ENCODE assay signal across 12 cellular contexts in the genomic region with DNA sequence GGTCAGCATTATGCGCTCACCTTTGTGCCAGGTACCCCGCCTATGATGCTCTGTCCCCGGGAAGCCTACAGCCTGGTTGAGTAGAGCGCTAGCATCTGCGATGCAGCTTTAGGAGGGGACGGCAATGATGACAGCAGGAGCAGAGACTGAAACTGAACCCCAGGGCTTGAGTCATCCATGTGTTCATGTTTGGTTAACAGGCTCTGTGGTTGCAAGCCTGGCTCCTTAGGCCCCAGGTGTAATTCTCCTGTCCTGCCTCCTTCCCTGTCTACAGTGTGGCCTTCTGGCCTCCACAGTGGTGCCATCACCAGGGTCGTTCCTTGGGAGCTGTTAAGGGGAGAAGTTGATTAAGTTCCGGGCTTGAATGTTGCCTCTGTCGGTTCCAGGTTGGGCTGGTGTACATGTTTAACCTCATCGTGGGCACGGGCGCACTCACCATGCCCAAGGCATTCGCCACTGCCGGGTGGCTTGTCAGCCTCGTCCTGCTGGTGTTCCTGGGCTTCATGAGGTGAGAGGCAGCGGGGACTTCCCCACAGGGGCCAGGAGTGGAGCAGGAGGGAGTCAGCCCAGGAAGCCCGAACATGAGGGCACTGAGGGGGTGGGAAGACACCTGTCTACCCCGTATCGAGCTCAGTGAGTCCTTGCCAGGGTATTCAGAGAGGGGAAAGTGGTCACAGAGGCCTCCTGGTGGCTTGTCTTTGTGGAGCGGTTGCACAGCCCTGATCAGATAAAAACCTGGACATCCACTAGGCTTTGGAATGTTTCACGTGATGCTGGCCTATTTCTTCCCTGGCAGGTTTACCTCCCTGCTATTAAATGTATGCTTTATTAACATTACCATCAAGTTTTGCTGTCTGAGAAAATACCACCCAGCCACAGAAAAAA. TPM values are rescaled to one million over a fixed set of nuclear protein-coding genes. Genes with fewer than 3 reads are reported as not detected.
DNase-seq lines count a peak whose midpoint lies in the region; ATAC-seq and TF ChIP-seq lines count a peak whose summit lies in the region.
"Had no signal": no experiment of that assay in that cellular context is flagged by ENCODE, and none has a peak within 500 bp of the region (broad histone marks: within the 10 kb centered on the region; RNA-seq: fewer than 3 reads in every experiment).

No MANE protein-coding gene starts in this region.

- no peaks in the 10 kb centered on the region for H3K27me3 Mint-ChIP-seq in T-helper 1 cell treated with Interleukin-12 subunit alpha and Interleukin-12 subunit beta and Interleukin-4 antibody, amounts not matched to agents 30 μg/mL and 1 μg/mL, for 36 hours (ENCODE audit: low read depth)
- H3K27me3 Mint-ChIP-seq in chondrocyte (ENCODE audit: low read depth): no peaks in the 10 kb centered on the region

- peaks cover 36% of the 10 kb centered on the region for H3K36me3 Mint-ChIP-seq in T-helper 1 cell treated with Interleukin-12 subunit alpha and Interleukin-12 subunit beta and Interleukin-4 antibody, amounts not matched to agents 30 μg/mL and 1 μg/mL, for 36 hours (ENCODE audit: low read depth)
- peaks cover 24% of the 10 kb centered on the region for H3K36me3 Mint-ChIP-seq in chondrocyte (ENCODE audit: low read depth)

- peaks cover 0 to 4% of the 10 kb centered on the region in 2 donors for H3K36me3 ChIP-seq in body of pancreas (replicated peaks in 1 of 2; ENCODE audit: insufficient read depth in 1 of 2, low read depth in 2 of 2)

- no peaks in the 10 kb centered on the region for H3K9me3 ChIP-seq in body of pancreas

- H3K9me3 Mint-ChIP-seq in T-helper 1 cell treated with Interleukin-12 subunit alpha and Interleukin-12 subunit beta and Interleukin-4 antibody, amounts not matched to agents 30 μg/mL and 1 μg/mL, for 36 hours: no peaks in the 10 kb centered on the region
- no peaks in the 10 kb centered on the region for H3K9me3 Mint-ChIP-seq in chondrocyte (ENCODE audit: low read depth)

- ATAC-seq in stimulated activated naive CD8-positive, alpha-beta T cell treated with anti-CD3 and anti-CD28 coated beads, Interleukin-15, Interleukin-2, amounts not matched to agents 100 U/mL and 50 U/mL, for 24 hours: peak; percentile 74
- ATAC-seq in GM19023 (IDR thresholded peaks at IDR 0.05; ENCODE audit: unreplicated experiment): no peak
- no peak for ATAC-seq in body of pancreas

- H3K4me1 Mint-ChIP-seq in T-helper 1 cell treated with Interleukin-12 subunit alpha and Interleukin-12 subunit beta and Interleukin-4 antibody, amounts not matched to agents 30 μg/mL and 1 μg/mL, for 36 hours (ENCODE audit: low read depth): peaks cover 49% of the 10 kb centered on the region
- peaks cover 7% of the 10 kb centered on the region for H3K4me1 Mint-ChIP-seq in chondrocyte (ENCODE audit: low read depth)

- H3K4me1 ChIP-seq in body of pancreas: no peaks in the 10 kb centered on the region

- TF ChIP-seq CTCF in chondrocyte (IDR thresholded peaks at IDR 0.05) (peak; percentile 54), body of pancreas (IDR thresholded peaks at IDR 0.05) (no peak)

- intact Hi-C loops in body of pancreas (cut with DNase I): no loop called here

- WGBS in body of pancreas, 2 donors: 79 to 91% methylated on average over 21 of the region's 21 CpGs

- peak overlapping the region; percentile 67 for H3K27ac Mint-ChIP-seq in T-helper 1 cell treated with Interleukin-12 subunit alpha and Interleukin-12 subunit beta and Interleukin-4 antibody, amounts not matched to agents 30 μg/mL and 1 μg/mL, for 36 hours
- no peak overlapping the region for H3K27ac Mint-ChIP-seq in chondrocyte (ENCODE audit: unreplicated experiment)

- TF ChIP-seq POLR2A in body of pancreas (IDR thresholded peaks at IDR 0.05): no peak

- DNase-seq in activated T-cell treated with anti-CD3 and anti-CD28 coated beads for 24 hours (ENCODE audit: low read depth): peak; percentile 28
- DNase-seq in activated T-cell treated with anti-CD3 and anti-CD28 coated beads for 4 hours: no peak
- DNase-seq in chondrocyte (ENCODE audit: low spot score): no peak
- DNase-seq in stimulated activated naive CD8-positive, alpha-beta T cell treated with anti-CD3 and anti-CD28 coated beads, Interleukin-15, Interleukin-2, amounts not matched to agents 100 U/mL and 50 U/mL, for 24 hours: peak; percentile 26
- DNase-seq in D341Med (ENCODE audit: low spot score): no peak
- DNase-seq in body of pancreas: no peak
- DNase-seq: activated gamma-delta T cell treated with Interleukin-2 at 50 U/mL for 16 hours; glutamatergic neuron; NCI-H1436 treated with DMSO at 0.1 percent for 48 hours; NK-92 treated with Interleukin-12 subunit alpha and Interleukin-12 subunit beta, amount 100 ng/mL, for 24 hours had no signal

- H3K27ac ChIP-seq in body of pancreas: no peak overlapping the region

- H3K4me3 Mint-ChIP-seq in T-helper 1 cell treated with Interleukin-12 subunit alpha and Interleukin-12 subunit beta and Interleukin-4 antibody, amounts not matched to agents 30 μg/mL and 1 μg/mL, for 36 hours: peak overlapping the region; percentile 37
- H3K4me3 Mint-ChIP-seq in chondrocyte (ENCODE audit: unreplicated experiment): no peak overlapping the region

- no peak overlapping the region for H3K4me3 ChIP-seq in body of pancreas

- H3K27me3 ChIP-seq in body of pancreas: no peaks in the 10 kb centered on the region

RNA-seq across cellular contexts. Expression of a gene that starts 9.2 kb away (rescaled TPM):
- 46.8 to 48.9 TPM (median 47.4 TPM) in 3 replicates for total RNA-seq in chondrocyte
- 10 to 100 TPM; 21.8 to 23.3 TPM for total RNA-seq in body of pancreas

RNA-seq across cellular contexts. Expression of a gene that starts 36.9 kb away (rescaled TPM):
- 98.7 to 108 TPM (median 98.7 TPM) in 3 replicates for total RNA-seq in chondrocyte
- 10 to 100 TPM; 56.6 to 64.9 TPM for total RNA-seq in body of pancreas

RNA-seq across cellular contexts. Expression of a gene that starts 48.3 kb away (rescaled TPM):
- 0.15 TPM in 1 of 3 replicates, not detected in the others for total RNA-seq in chondrocyte
- under 1 TPM; 0.66 to 0.78 TPM for total RNA-seq in body of pancreas

Comparison
In these comparisons a context has a peak if more than half of its experiments do, and no peak if none do; other contexts are left out.
1. DNase-seq: peak in activated T-cell treated with anti-CD3 and anti-CD28 coated beads for 24 hours (single experiment) and stimulated activated naive CD8-positive, alpha-beta T cell treated with anti-CD3 and anti-CD28 coated beads, Interleukin-15, Interleukin-2, amounts not matched to agents 100 U/mL and 50 U/mL, for 24 hours (single experiment); none in activated T-cell treated with anti-CD3 and anti-CD28 coated beads for 4 hours (single experiment), chondrocyte (single experiment), D341Med (single experiment) and body of pancreas (0 of 4).